In the genomic region with DNA sequence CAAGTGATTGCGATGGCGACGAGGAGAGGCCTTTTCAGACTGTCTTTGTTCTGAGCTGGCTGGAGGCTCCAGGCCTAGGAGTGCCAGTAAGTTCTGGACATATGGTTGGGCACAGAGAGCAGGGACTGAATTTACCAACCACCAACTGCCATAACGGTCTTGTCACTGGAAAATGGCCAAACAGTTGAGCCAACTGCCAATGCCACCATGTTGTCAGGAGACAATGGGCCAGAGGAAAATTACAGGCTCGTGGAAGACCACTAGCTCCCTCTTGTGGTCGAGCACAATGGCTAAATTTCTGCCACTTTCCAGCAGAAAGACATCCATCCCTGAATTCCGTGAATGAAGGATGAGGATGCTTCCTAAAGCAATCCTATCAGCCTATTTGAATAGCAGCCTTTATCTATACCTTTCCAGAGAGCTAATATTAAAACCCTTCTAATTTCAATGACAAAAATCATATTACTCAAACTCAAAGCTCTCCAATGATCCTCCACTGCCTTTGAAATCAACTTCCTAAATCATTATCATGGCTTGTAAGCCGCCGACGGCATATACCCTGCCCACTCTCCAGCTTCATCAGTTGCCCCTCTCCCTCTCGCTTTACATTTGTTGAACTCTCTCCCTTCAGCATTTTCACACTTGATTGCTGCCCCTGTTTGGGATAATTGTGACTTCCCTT, we compare ENCODE assay signal across 8 cellular contexts.
A peak's percentile ranks its signal among the peaks of the same experiment; 100 is the strongest.
DNase-seq lines count a peak whose midpoint lies in the region; ATAC-seq and TF ChIP-seq lines count a peak whose summit lies in the region.

No MANE protein-coding gene starts in this region.

- peak; percentile 51 for DNase-seq in DMS53 (lab: John Stamatoyannopoulos, UW)
- DNase-seq in SJCRH30: peak; percentile 39 to 70
- peak; percentile 71 to 75 for DNase-seq in cardiac fibroblast (ENCODE audit: low read depth in 2 of 2)
- peak; percentile 36 for DNase-seq in stromal cell of bone marrow (ENCODE audit: low read depth)
- no peak for DNase-seq in DMS79 treated with DMSO at 0.1 percent for 48 hours (lab: John Stamatoyannopoulos, UW)

- no peaks in the 10 kb centered on the region for H3K4me1 ChIP-seq in SJCRH30

- H3K36me3 ChIP-seq in SJCRH30: no peaks in the 10 kb centered on the region

- TF ChIP-seq RAD21 in Ishikawa (IDR thresholded peaks at IDR 0.05; ENCODE audit: low read depth): peak; percentile 97

- H3K27me3 ChIP-seq in SJCRH30 (no peaks in the 10 kb centered on the region), layer of hippocampus (ENCODE audit: control insufficient read depth, insufficient read depth, low read length) (no peaks in the 10 kb centered on the region)

- H3K4me3 ChIP-seq in SJCRH30 (no peak overlapping the region), cardiac fibroblast (replicated peaks in 1 of 2; ENCODE audit: low read depth in 2 of 2, low read length in 2 of 2) (no peak overlapping the region)

- no peak for TF ChIP-seq EP300 in Ishikawa (IDR thresholded peaks at IDR 0.05; ENCODE audit: borderline replicate concordance)

- no peaks in the 10 kb centered on the region for H3K9me3 ChIP-seq in SJCRH30 (replicated peaks)

- no peak overlapping the region for H3K27ac ChIP-seq in SJCRH30
- H3K27ac ChIP-seq in layer of hippocampus (ENCODE audit: low read depth, low read length): peak overlapping the region; percentile 16

- no peak for ATAC-seq in GM21528 (IDR thresholded peaks at IDR 0.05; ENCODE audit: low FRiP score, unreplicated experiment)

- TF ChIP-seq CTCF in cardiac fibroblast (IDR thresholded peaks at IDR 0.05; ENCODE audit: low read depth, low read length): peak; percentile 94

TF ChIP-seq in Ishikawa, 13 proteins besides CTCF, POLR2A, EP300 and RAD21:
- no peak for TF ChIP-seq ZBTB7A (IDR thresholded peaks at IDR 0.05; ENCODE audit: low read depth)
- TF ChIP-seq YY1 (IDR thresholded peaks at IDR 0.05; ENCODE audit: low read depth): peak; percentile 77
- peak; percentile 35 for TF ChIP-seq NFIC (IDR thresholded peaks at IDR 0.05)
- TF ChIP-seq, protein P1, sequence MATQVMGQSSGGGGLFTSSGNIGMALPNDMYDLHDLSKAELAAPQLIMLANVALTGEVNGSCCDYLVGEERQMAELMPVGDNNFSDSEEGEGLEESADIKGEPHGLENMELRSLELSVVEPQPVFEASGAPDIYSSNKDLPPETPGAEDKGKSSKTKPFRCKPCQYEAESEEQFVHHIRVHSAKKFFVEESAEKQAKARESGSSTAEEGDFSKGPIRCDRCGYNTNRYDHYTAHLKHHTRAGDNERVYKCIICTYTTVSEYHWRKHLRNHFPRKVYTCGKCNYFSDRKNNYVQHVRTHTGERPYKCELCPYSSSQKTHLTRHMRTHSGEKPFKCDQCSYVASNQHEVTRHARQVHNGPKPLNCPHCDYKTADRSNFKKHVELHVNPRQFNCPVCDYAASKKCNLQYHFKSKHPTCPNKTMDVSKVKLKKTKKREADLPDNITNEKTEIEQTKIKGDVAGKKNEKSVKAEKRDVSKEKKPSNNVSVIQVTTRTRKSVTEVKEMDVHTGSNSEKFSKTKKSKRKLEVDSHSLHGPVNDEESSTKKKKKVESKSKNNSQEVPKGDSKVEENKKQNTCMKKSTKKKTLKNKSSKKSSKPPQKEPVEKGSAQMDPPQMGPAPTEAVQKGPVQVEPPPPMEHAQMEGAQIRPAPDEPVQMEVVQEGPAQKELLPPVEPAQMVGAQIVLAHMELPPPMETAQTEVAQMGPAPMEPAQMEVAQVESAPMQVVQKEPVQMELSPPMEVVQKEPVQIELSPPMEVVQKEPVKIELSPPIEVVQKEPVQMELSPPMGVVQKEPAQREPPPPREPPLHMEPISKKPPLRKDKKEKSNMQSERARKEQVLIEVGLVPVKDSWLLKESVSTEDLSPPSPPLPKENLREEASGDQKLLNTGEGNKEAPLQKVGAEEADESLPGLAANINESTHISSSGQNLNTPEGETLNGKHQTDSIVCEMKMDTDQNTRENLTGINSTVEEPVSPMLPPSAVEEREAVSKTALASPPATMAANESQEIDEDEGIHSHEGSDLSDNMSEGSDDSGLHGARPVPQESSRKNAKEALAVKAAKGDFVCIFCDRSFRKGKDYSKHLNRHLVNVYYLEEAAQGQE (IDR thresholded peaks at IDR 0.05; ENCODE audit: low read depth): no peak
